In genomic region chr22:19680287-19680881, GRCh38 we compare ENCODE assay signal across 21 cellular contexts. TPM values are rescaled to one million over a fixed set of nuclear protein-coding genes. Genes with fewer than 3 reads are reported as not detected.
"Had no signal": no experiment of that assay in that cellular context is flagged by ENCODE, and none has a peak within 500 bp of the region (broad histone marks: within the 10 kb centered on the region; RNA-seq: fewer than 3 reads in every experiment).

No MANE protein-coding gene starts in this region.

- H3K27ac Mint-ChIP-seq: activated CD4-positive, alpha-beta memory T cell treated with anti-CD3 and anti-CD28 coated beads for 36 hours; activated CD4-positive, alpha-beta T cell treated with anti-CD3 and anti-CD28 coated beads, Interleukin-2, amount 10 ng/mL, durations not matched to agents 7 days and 5 days; activated naive CD8-positive, alpha-beta T cell treated with anti-CD3 and anti-CD28 coated beads for 36 hours; activated T-helper 1 cell treated with anti-CD3 and anti-CD28 coated beads, Interleukin-12 subunit alpha, Interleukin-12 subunit beta, Interleukin-2, Interleukin-4 antibody, amounts not matched to agents 30 ng/mL and 10 ng/mL and 1 ng/mL, durations not matched to agents 14 hours and 24 hours and 36 hours; T-helper 1 cell treated with Interleukin-12 subunit alpha and Interleukin-12 subunit beta and Interleukin-4 antibody, amounts not matched to agents 30 μg/mL and 1 μg/mL, for 36 hours; T-helper 2 cell treated with Interferon-gamma antibody and Interleukin-4, amounts not matched to agents 5 μg/mL and 100 μg/mL, for 36 hours had no signal

- H3K36me3 ChIP-seq: brain microvascular endothelial cell, Peyer's patch, SJSA1 had no signal

- H3K4me3 ChIP-seq: Peyer's patch, SJSA1 had no signal

- H3K4me2 ChIP-seq: SK-N-SH had no signal

- H3K4me1 ChIP-seq: Peyer's patch, SJSA1 had no signal

- H3K4me1 Mint-ChIP-seq: activated CD4-positive, alpha-beta T cell treated with anti-CD3 and anti-CD28 coated beads, Interleukin-2, amount 10 ng/mL, durations not matched to agents 7 days and 5 days; activated naive CD8-positive, alpha-beta T cell treated with anti-CD3 and anti-CD28 coated beads for 36 hours had no signal

- H3K9ac ChIP-seq: SK-N-SH had no signal

- H3K27me3 ChIP-seq: brain microvascular endothelial cell, Peyer's patch had no signal

- H3K9me3 ChIP-seq: Peyer's patch, SJSA1, SK-N-SH had no signal

- H3K27ac ChIP-seq: brain microvascular endothelial cell, Peyer's patch, SJSA1 had no signal

- H3K9me3 Mint-ChIP-seq: activated CD4-positive, alpha-beta memory T cell treated with anti-CD3 and anti-CD28 coated beads for 36 hours; activated CD4-positive, alpha-beta T cell treated with anti-CD3 and anti-CD28 coated beads, Interleukin-2, amount 10 ng/mL, durations not matched to agents 7 days and 5 days; activated naive CD8-positive, alpha-beta T cell treated with anti-CD3 and anti-CD28 coated beads for 36 hours; activated T-cell treated with anti-CD3 and anti-CD28 coated beads, Interleukin-2, amount 50 U/mL, for 4 hours; activated T-helper 1 cell treated with anti-CD3 and anti-CD28 coated beads, Interleukin-12 subunit alpha, Interleukin-12 subunit beta, Interleukin-2, Interleukin-4 antibody, amounts not matched to agents 30 ng/mL and 10 ng/mL and 1 ng/mL, durations not matched to agents 14 hours and 24 hours and 36 hours; T-helper 1 cell treated with Interleukin-12 subunit alpha and Interleukin-12 subunit beta and Interleukin-4 antibody, amounts not matched to agents 30 μg/mL and 1 μg/mL, for 36 hours; T-helper 2 cell treated with Interferon-gamma antibody and Interleukin-4, amounts not matched to agents 5 μg/mL and 100 μg/mL, for 36 hours had no signal

- DNase-seq: activated T-cell treated with anti-CD3 and anti-CD28 coated beads, Interleukin-2, amount 50 U/mL, for 4 hours; amniotic stem cell; brain microvascular endothelial cell; KBM-7; NCI-H1048; NCI-H1436 treated with DMSO at 0.1 percent for 48 hours; NCI-H1694 treated with DMSO at 0.1 percent for 48 hours; NCI-H2029; NCI-H524 treated with DMSO at 0.1 percent for 48 hours; NK-92 treated with Interleukin-12 subunit alpha and Interleukin-12 subunit beta, amount 100 ng/mL, for 24 hours; RPMI8226; SHP77 treated with DMSO at 0.1 percent for 48 hours had no signal

- H3K36me3 Mint-ChIP-seq: activated CD4-positive, alpha-beta memory T cell treated with anti-CD3 and anti-CD28 coated beads for 36 hours; activated naive CD8-positive, alpha-beta T cell treated with anti-CD3 and anti-CD28 coated beads for 36 hours had no signal

- H3K4me3 Mint-ChIP-seq: activated CD4-positive, alpha-beta memory T cell treated with anti-CD3 and anti-CD28 coated beads for 36 hours; activated CD4-positive, alpha-beta T cell treated with anti-CD3 and anti-CD28 coated beads, Interleukin-2, amount 10 ng/mL, durations not matched to agents 7 days and 5 days; activated naive CD8-positive, alpha-beta T cell treated with anti-CD3 and anti-CD28 coated beads for 36 hours; activated T-cell treated with anti-CD3 and anti-CD28 coated beads, Interleukin-2, amount 50 U/mL, for 4 hours; activated T-helper 1 cell treated with anti-CD3 and anti-CD28 coated beads, Interleukin-12 subunit alpha, Interleukin-12 subunit beta, Interleukin-2, Interleukin-4 antibody, amounts not matched to agents 30 ng/mL and 10 ng/mL and 1 ng/mL, durations not matched to agents 14 hours and 24 hours and 36 hours; T-helper 1 cell treated with Interleukin-12 subunit alpha and Interleukin-12 subunit beta and Interleukin-4 antibody, amounts not matched to agents 30 μg/mL and 1 μg/mL, for 36 hours; T-helper 2 cell treated with Interferon-gamma antibody and Interleukin-4, amounts not matched to agents 5 μg/mL and 100 μg/mL, for 36 hours had no signal

RNA-seq across cellular contexts. Expression of gene SEPTIN5, which starts 33.9 kb away (rescaled TPM):
- total RNA-seq: activated CD4-positive, alpha-beta T cell treated with anti-CD3 and anti-CD28 coated beads, Interleukin-2, amount 10 ng/mL, durations not matched to agents 7 days and 5 days had no signal

RNA-seq across cellular contexts. Expression of gene GP1BB, which starts 43.0 kb away (rescaled TPM):
- total RNA-seq: activated CD4-positive, alpha-beta memory T cell treated with anti-CD3 and anti-CD28 coated beads for 36 hours; activated CD4-positive, alpha-beta T cell treated with anti-CD3 and anti-CD28 coated beads, Interleukin-2, amount 10 ng/mL, durations not matched to agents 7 days and 5 days; activated naive CD8-positive, alpha-beta T cell treated with anti-CD3 and anti-CD28 coated beads for 36 hours; activated T-helper 1 cell treated with anti-CD3 and anti-CD28 coated beads, Interleukin-12 subunit alpha, Interleukin-12 subunit beta, Interleukin-2, Interleukin-4 antibody, amounts not matched to agents 30 ng/mL and 10 ng/mL and 1 ng/mL, durations not matched to agents 14 hours and 24 hours and 36 hours had no signal
